ENCODE assay signal across 8 cellular contexts in the genomic region with DNA sequence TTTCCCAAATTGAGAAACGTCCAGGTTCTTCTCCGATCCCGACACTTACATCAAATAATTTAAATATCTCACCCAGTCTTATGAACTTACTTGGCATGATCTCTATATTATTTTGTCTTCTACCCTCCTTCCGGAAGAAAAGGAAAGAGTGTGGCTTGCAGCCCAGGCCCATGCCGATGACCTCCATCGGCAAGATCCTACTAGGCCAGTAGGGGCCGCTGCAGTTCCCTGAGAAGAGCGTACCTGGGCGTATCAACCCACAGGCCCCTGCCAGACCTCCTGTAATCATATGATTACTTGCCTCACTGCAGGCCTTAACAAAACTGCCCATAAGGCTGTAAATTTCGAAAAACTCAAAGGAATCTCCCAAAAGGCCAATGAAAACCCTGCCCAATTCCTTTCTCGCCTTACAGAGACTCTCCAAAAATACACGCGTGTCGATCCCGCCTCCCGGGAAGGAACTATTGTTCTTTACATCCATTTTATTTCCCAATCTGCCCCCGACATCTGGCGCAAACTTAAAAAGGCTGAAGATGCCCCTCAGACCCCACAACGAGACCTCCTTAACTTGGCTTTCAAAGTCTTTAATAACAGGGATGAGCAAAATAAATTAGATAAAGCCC.
DNase-seq lines count a peak whose midpoint lies in the region; ATAC-seq and TF ChIP-seq lines count a peak whose summit lies in the region.

No MANE protein-coding gene starts in this region.

- ATAC-seq in GM19397 (IDR thresholded peaks at IDR 0.05; ENCODE audit: unreplicated experiment), result peak; percentile 83
- peak; percentile 97 for ATAC-seq in left cardiac atrium

- H3K27ac ChIP-seq in SU-DHL-6 (ENCODE audit: low read depth, low read length) (no peak overlapping the region), adrenal gland (peak overlapping the region in 1 of 5 donors; percentile 19), rectal smooth muscle tissue (ENCODE audit: low read depth, low read length) (no peak overlapping the region), uterus (peak overlapping the region; percentile 51 to 52)

- H3K27me3 ChIP-seq in SU-DHL-6 (ENCODE audit: low read length), result no peaks in the 10 kb centered on the region
- no peaks in the 10 kb centered on the region for H3K27me3 ChIP-seq in adrenal gland
- no peaks in the 10 kb centered on the region for H3K27me3 ChIP-seq in rectal smooth muscle tissue (ENCODE audit: control insufficient read depth, insufficient read depth, low read length)
- H3K27me3 ChIP-seq in uterus, result no peaks in the 10 kb centered on the region

- H3K9ac ChIP-seq in SU-DHL-6 (ENCODE audit: low read length) (no peak overlapping the region), rectal smooth muscle tissue (ENCODE audit: low read length) (no peak overlapping the region)

- intact Hi-C loops in adrenal gland (cut with DNase I) (loop anchor here in 1 of 2 donors (2.0 kb wide), 1 partner anchor 79 kb away; no protein-coding TSS in a partner anchor), left cardiac atrium (cut with DNase I) (loop anchor here (1.0 to 5.0 kb wide), 2 partner anchors 77 to 79 kb away; no protein-coding TSS in a partner anchor), uterus (cut with DNase I; ENCODE audit: low total_unique reads) (loop anchor here (10.0 kb wide), 1 partner anchor 79 kb away; the partner anchor contains the start of gene ZNF839)

- H3K9me2 ChIP-seq in SU-DHL-6 (replicated peaks; ENCODE audit: insufficient read depth, low read length), result no peaks in the 10 kb centered on the region

- no peaks in the 10 kb centered on the region for H3K9me3 ChIP-seq in SU-DHL-6 (ENCODE audit: insufficient read depth, low read length)
- no peaks in the 10 kb centered on the region for H3K9me3 ChIP-seq in adrenal gland (replicated peaks in 1 of 3)
- H3K9me3 ChIP-seq in uterus, result no peaks in the 10 kb centered on the region

- H3K79me2 ChIP-seq in SU-DHL-6 (ENCODE audit: insufficient read depth, low read length), result no peaks in the 10 kb centered on the region

- no peaks in the 10 kb centered on the region for H3K4me1 ChIP-seq in adrenal gland (replicated peaks in 1 of 2)
- no peaks in the 10 kb centered on the region for H3K4me1 ChIP-seq in rectal smooth muscle tissue (ENCODE audit: control insufficient read depth, insufficient read depth, low read length)
- peaks cover 0 to 3% of the 10 kb centered on the region in 2 donors for H3K4me1 ChIP-seq in uterus

- no peak overlapping the region for H2AFZ ChIP-seq in SU-DHL-6 (ENCODE audit: low read depth, low read length, severe bottlenecking)

- 40 to 46% (median 42%) methylated on average over 19 of the region's 19 CpGs for WGBS in adrenal gland, 4 donors

- peak; percentile 69 for TF ChIP-seq CTCF in SU-DHL-6 (IDR thresholded peaks at IDR 0.05; ENCODE audit: insufficient read depth, low read length, poor library complexity, severe bottlenecking)
- peak; percentile 74 to 90 (median 86) for TF ChIP-seq CTCF in adrenal gland (IDR thresholded peaks at IDR 0.05)
- TF ChIP-seq CTCF in uterus (IDR thresholded peaks at IDR 0.05), result peak; percentile 69 to 84 (median 79)

- H3K36me3 ChIP-seq in SU-DHL-6 (ENCODE audit: low read length), result no peaks in the 10 kb centered on the region
- peaks cover 0 to 4% of the 10 kb centered on the region in 2 donors for H3K36me3 ChIP-seq in adrenal gland (replicated peaks in 1 of 2)
- H3K36me3 ChIP-seq in rectal smooth muscle tissue (ENCODE audit: control insufficient read depth, insufficient read depth, low read length), result peaks cover 3% of the 10 kb centered on the region
- H3K36me3 ChIP-seq in uterus, result no peaks in the 10 kb centered on the region

- TF ChIP-seq POLR2A in adrenal gland (IDR thresholded peaks at IDR 0.05) (no peak), uterus (IDR thresholded peaks at IDR 0.05) (no peak)

- no peak overlapping the region for H3K4me2 ChIP-seq in SU-DHL-6 (ENCODE audit: low read depth, low read length, poor library complexity, severe bottlenecking)

- DNase-seq in AG08396 (ENCODE audit: low spot score) (peak; percentile 91), MV-4-11 (lab: John Stamatoyannopoulos, UW) (peak; percentile 6), adrenal gland (peak; percentile 85 to 95 (median 90)), left cardiac atrium (peak; percentile 90), uterus (peak; percentile 87)

- no peaks in the 10 kb centered on the region for H3F3A ChIP-seq in SU-DHL-6 (ENCODE audit: insufficient read depth)

- H4K20me1 ChIP-seq in SU-DHL-6 (ENCODE audit: low read depth, low read length), result no peaks in the 10 kb centered on the region

- H3K4me3 ChIP-seq in SU-DHL-6 (ENCODE audit: insufficient read depth, low read length, poor library complexity, severe bottlenecking), result no peak overlapping the region
- H3K4me3 ChIP-seq in adrenal gland, result no peak overlapping the region
- H3K4me3 ChIP-seq in rectal smooth muscle tissue (ENCODE audit: low read length), result peak overlapping the region; percentile 25
- H3K4me3 ChIP-seq in uterus, result peak overlapping the region in 1 of 2 donors; percentile 6

Comparison
In these comparisons a context has a peak if more than half of its experiments do, and no peak if none do; other contexts are left out.
1. DNase-seq: peak in every context shown above with its lines; median percentile 91 in AG08396; 90 in adrenal gland; 90 in left cardiac atrium; 87 in uterus; 6 in MV-4-11.
2. H3K27ac ChIP-seq: peak in uterus (2 of 2); none in SU-DHL-6 (single experiment) and rectal smooth muscle tissue (single experiment).
3. Peak in every context shown above with its lines, with median percentiles within 50 percentile points of each other: CTCF ChIP-seq.